Comparison of ENCODE assay signal across 13 cellular contexts in the genomic region with DNA sequence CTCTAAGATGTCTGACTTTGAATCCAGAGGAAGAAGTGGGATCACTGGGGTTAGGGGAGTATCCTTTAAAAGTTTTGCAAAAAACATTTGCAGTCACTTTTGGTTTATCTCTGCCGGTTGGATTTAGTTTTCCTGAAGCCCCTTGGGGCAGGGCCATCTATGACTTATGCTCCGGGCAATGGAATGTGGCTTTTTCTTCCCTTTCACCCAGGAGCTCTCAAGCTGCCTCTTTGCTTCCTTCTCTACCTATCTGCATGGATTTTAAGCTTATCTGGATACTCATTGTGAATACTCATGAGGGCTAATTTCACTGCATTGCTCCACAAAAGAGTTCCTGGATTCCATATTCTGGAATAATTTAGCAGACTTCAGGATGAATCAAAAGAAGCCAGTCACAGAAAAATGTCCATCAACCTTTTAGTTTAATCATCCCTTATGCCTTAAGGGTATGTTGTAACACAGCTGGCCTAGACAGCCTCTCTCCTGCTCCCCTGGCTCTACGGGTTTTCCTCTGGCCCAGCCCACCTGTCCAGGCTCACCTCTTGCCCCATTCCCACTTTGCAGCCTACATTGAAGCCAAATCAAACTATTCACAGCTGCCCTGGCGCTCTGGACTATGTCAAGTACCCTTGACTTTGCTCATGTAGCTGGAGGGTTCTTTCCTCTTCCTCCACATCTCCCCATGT.
DNase-seq lines count a peak whose midpoint lies in the region; ATAC-seq, FAIRE-seq and TF ChIP-seq lines count a peak whose summit lies in the region.
"Had no signal": no experiment of that assay in that cellular context is flagged by ENCODE, and none has a peak within 500 bp of the region (broad histone marks: within the 10 kb centered on the region; RNA-seq: fewer than 3 reads in every experiment).

No MANE protein-coding gene starts in this region.

- peak overlapping the region; percentile 86 for H3K27ac Mint-ChIP-seq in MCF 10A (ENCODE audit: low read depth, unreplicated experiment)
- no peak overlapping the region for H3K27ac Mint-ChIP-seq in naive thymus-derived CD4-positive, alpha-beta T cell
- H3K27ac Mint-ChIP-seq: activated naive CD4-positive, alpha-beta T cell treated with anti-CD3 and anti-CD28 coated beads for 36 hours; T-helper 2 cell treated with Interferon-gamma antibody and Interleukin-4, amounts not matched to agents 5 μg/mL and 100 μg/mL, for 36 hours had no signal

- H2AFZ ChIP-seq in keratinocyte (ENCODE audit: control insufficient read depth, low read length) = no peak overlapping the region

- DNase-seq in MCF 10A (ENCODE audit: unreplicated experiment) (peak; percentile 80), breast epithelium (ENCODE audit: low spot score in 2 of 2) (no peak), keratinocyte (ENCODE audit: low read depth, low spot score) (no peak), upper lobe of right lung (peak; percentile 83), inferior parietal cortex (ENCODE audit: extremely low spot score) (no peak)
- DNase-seq in naive thymus-derived CD4-positive, alpha-beta T cell = no peak
- DNase-seq: activated naive CD4-positive, alpha-beta T cell treated with anti-CD3 and anti-CD28 coated beads for 36 hours; dermis blood vessel endothelial cell; head of caudate nucleus had no signal

- H3K27ac ChIP-seq in breast epithelium (no peak overlapping the region), keratinocyte (ENCODE audit: control insufficient read depth, insufficient read depth, low read length) (no peak overlapping the region), upper lobe of right lung (peak overlapping the region; percentile 30)
- H3K27ac ChIP-seq in naive thymus-derived CD4-positive, alpha-beta T cell (ENCODE audit: low read depth, low read length) = no peak overlapping the region
- H3K27ac ChIP-seq: HL-60 had no signal

- H3K36me3 ChIP-seq in breast epithelium = no peaks in the 10 kb centered on the region
- H3K36me3 ChIP-seq in keratinocyte (ENCODE audit: control insufficient read depth in 2 of 2, extremely low read depth in 1 of 2, insufficient read depth in 2 of 2, low read length in 2 of 2) = no peaks in the 10 kb centered on the region
- H3K36me3 ChIP-seq in upper lobe of right lung = no peaks in the 10 kb centered on the region
- H3K36me3 ChIP-seq in naive thymus-derived CD4-positive, alpha-beta T cell (ENCODE audit: control insufficient read depth in 2 of 3, insufficient read depth in 3 of 3, low read length in 3 of 3) = no peaks in the 10 kb centered on the region

- intact Hi-C loops in MCF 10A (cut with micrococcal nuclease) = loop anchor here (2.0 to 5.0 kb wide), 2 partner anchors 129 to 150 kb away; no protein-coding TSS in a partner anchor
- intact Hi-C loops in breast epithelium (cut with DNase I; ENCODE audit: low total_unique reads) = no loop called here
- intact Hi-C loops in upper lobe of right lung (cut with DNase I) = no loop called here
- intact Hi-C loops in naive thymus-derived CD4-positive, alpha-beta T cell (cut with micrococcal nuclease) = no loop called here

- H3K4me1 ChIP-seq in breast epithelium = no peaks in the 10 kb centered on the region
- H3K4me1 ChIP-seq in keratinocyte (ENCODE audit: control insufficient read depth, extremely low read depth, insufficient read depth, low read length) = peaks cover 14% of the 10 kb centered on the region
- peaks cover 6% of the 10 kb centered on the region for H3K4me1 ChIP-seq in upper lobe of right lung
- H3K4me1 ChIP-seq in naive thymus-derived CD4-positive, alpha-beta T cell (ENCODE audit: control insufficient read depth in 2 of 2, insufficient read depth in 2 of 2, low read length in 2 of 2) = no peaks in the 10 kb centered on the region

- no TSS peak for BruUV-seq in MCF 10A (replicated peaks; lab: Mats Ljungman, UMichigan)

- dilution Hi-C loops in keratinocyte (cut with MboI; ENCODE audit: extremely low pct_ligation_motif_present, low sequenced_read_pairs) = no loop called here

- H3K4me2 ChIP-seq in keratinocyte (ENCODE audit: control insufficient read depth, extremely low read depth, insufficient read depth, low read depth, low read length) = peak overlapping the region; percentile 34

- peak; percentile 13; the same call in 1 of the 3 replicates for ATAC-seq in SK-N-SH treated with all-trans-retinoic acid at 6 μM for 48 hours
- ATAC-seq in upper lobe of right lung = peak; percentile 98
- no peak for ATAC-seq in GM21423 (IDR thresholded peaks at IDR 0.05; ENCODE audit: unreplicated experiment)
- no peak for ATAC-seq in naive thymus-derived CD4-positive, alpha-beta T cell

- H3K4me3 ChIP-seq in breast epithelium (no peak overlapping the region), keratinocyte (ENCODE audit: control insufficient read depth in 2 of 3, extremely low read depth in 1 of 3, insufficient read depth in 2 of 3, low read depth in 1 of 3, low read length in 3 of 3) (no peak overlapping the region), upper lobe of right lung (no peak overlapping the region)
- H3K4me3 ChIP-seq in naive thymus-derived CD4-positive, alpha-beta T cell (ENCODE audit: low read length) = no peak overlapping the region

- peaks cover 30% of the 10 kb centered on the region for H3K4me1 Mint-ChIP-seq in MCF 10A (ENCODE audit: insufficient read depth, unreplicated experiment)
- peaks cover 0 to 2% (median 0%) of the 10 kb centered on the region in 7 donors for H3K4me1 Mint-ChIP-seq in naive thymus-derived CD4-positive, alpha-beta T cell

- H3K4me3 Mint-ChIP-seq in MCF 10A (ENCODE audit: unreplicated experiment) = no peak overlapping the region
- H3K4me3 Mint-ChIP-seq in naive thymus-derived CD4-positive, alpha-beta T cell = no peak overlapping the region
- H3K4me3 Mint-ChIP-seq: activated naive CD4-positive, alpha-beta T cell treated with anti-CD3 and anti-CD28 coated beads for 36 hours; T-helper 2 cell treated with Interferon-gamma antibody and Interleukin-4, amounts not matched to agents 5 μg/mL and 100 μg/mL, for 36 hours had no signal

- no peaks in the 10 kb centered on the region for H3K27me3 Mint-ChIP-seq in MCF 10A (ENCODE audit: insufficient read depth, unreplicated experiment)
- H3K27me3 Mint-ChIP-seq in naive thymus-derived CD4-positive, alpha-beta T cell = peaks cover 0 to 11% (median 5%) of the 10 kb centered on the region in 5 donors

- no peaks in the 10 kb centered on the region for H3K9me3 ChIP-seq in breast epithelium
- no peaks in the 10 kb centered on the region for H3K9me3 ChIP-seq in keratinocyte (ENCODE audit: control insufficient read depth, low read depth, low read length)
- no peaks in the 10 kb centered on the region for H3K9me3 ChIP-seq in upper lobe of right lung
- no peaks in the 10 kb centered on the region for H3K9me3 ChIP-seq in naive thymus-derived CD4-positive, alpha-beta T cell (ENCODE audit: control insufficient read depth in 2 of 3, low read length in 3 of 3)

- H3K9ac ChIP-seq in keratinocyte (ENCODE audit: control insufficient read depth, extremely low read depth, insufficient read depth, low read length) = no peak overlapping the region

- H4K20me1 ChIP-seq in keratinocyte (ENCODE audit: control insufficient read depth, extremely low read depth, insufficient read depth, low read length) = no peaks in the 10 kb centered on the region

- POLR2A ChIA-PET in MCF 10A (lab: Yijun Ruan, JAX) = interaction anchor here (1.0 to 1.3 kb wide), 6 partner anchors 12 to 388 kb away, joined by 3 to 7 read pairs (median 3); no protein-coding TSS in a partner anchor
- POLR2A ChIA-PET in naive thymus-derived CD4-positive, alpha-beta T cell (lab: Charles Lee) = no interaction called here

- no peak for TF ChIP-seq POLR2A in breast epithelium (IDR thresholded peaks at IDR 0.05)

- no peaks in the 10 kb centered on the region for H3K79me2 ChIP-seq in keratinocyte (ENCODE audit: control insufficient read depth, insufficient read depth, low read length)

- TF ChIP-seq CTCF in MCF 10A (IDR thresholded peaks at IDR 0.05; ENCODE audit: unreplicated experiment) = no peak
- no peak for TF ChIP-seq CTCF in breast epithelium (IDR thresholded peaks at IDR 0.05)
- no peak for TF ChIP-seq CTCF in keratinocyte (optimal IDR thresholded peaks at IDR 0.05 in 1 of 3, IDR thresholded peaks at IDR 0.05 in 1 of 3, conservative IDR thresholded peaks at IDR 0.05 in 1 of 3; ENCODE audit: extremely low read depth in 1 of 3, insufficient read depth in 2 of 3, low read length in 3 of 3)
- TF ChIP-seq CTCF in upper lobe of right lung (IDR thresholded peaks at IDR 0.05) = no peak

- no peaks in the 10 kb centered on the region for H3K36me3 Mint-ChIP-seq in MCF 10A (ENCODE audit: insufficient read depth, unreplicated experiment)
- no peaks in the 10 kb centered on the region for H3K36me3 Mint-ChIP-seq in naive thymus-derived CD4-positive, alpha-beta T cell

- FAIRE-seq in keratinocyte (lab: Jason Lieb, UNC) = peak; percentile 69

- H3K9me1 ChIP-seq in keratinocyte (ENCODE audit: control insufficient read depth, extremely low read depth, insufficient read depth, low read length) = no peaks in the 10 kb centered on the region

- H3K27me3 ChIP-seq in breast epithelium (no peaks in the 10 kb centered on the region), keratinocyte (ENCODE audit: control insufficient read depth, extremely low read depth, insufficient read depth, low read length) (no peaks in the 10 kb centered on the region), upper lobe of right lung (no peaks in the 10 kb centered on the region)
- no peaks in the 10 kb centered on the region for H3K27me3 ChIP-seq in naive thymus-derived CD4-positive, alpha-beta T cell (ENCODE audit: control insufficient read depth in 2 of 2, insufficient read depth in 2 of 2, low read length in 2 of 2)

- peaks cover 6% of the 10 kb centered on the region for H3K9me3 Mint-ChIP-seq in MCF 10A (ENCODE audit: unreplicated experiment)
- peaks cover 0 to 10% (median 0%) of the 10 kb centered on the region in 11 donors for H3K9me3 Mint-ChIP-seq in naive thymus-derived CD4-positive, alpha-beta T cell

- CTCF ChIA-PET in MCF 10A (lab: Yijun Ruan, JAX) = interaction anchor here (0.6 kb wide), 1 partner anchor 162 kb away, joined by 4 read pairs; no protein-coding TSS in a partner anchor
- CTCF ChIA-PET in naive thymus-derived CD4-positive, alpha-beta T cell (lab: Charles Lee) = no interaction called here

TF ChIP-seq in SK-N-SH treated with all-trans-retinoic acid at 6 μM for 48 hours, 23 proteins besides CTCF, POLR2A, EP300 and RAD21 (continues in another document):
- TF ChIP-seq, protein P1, sequence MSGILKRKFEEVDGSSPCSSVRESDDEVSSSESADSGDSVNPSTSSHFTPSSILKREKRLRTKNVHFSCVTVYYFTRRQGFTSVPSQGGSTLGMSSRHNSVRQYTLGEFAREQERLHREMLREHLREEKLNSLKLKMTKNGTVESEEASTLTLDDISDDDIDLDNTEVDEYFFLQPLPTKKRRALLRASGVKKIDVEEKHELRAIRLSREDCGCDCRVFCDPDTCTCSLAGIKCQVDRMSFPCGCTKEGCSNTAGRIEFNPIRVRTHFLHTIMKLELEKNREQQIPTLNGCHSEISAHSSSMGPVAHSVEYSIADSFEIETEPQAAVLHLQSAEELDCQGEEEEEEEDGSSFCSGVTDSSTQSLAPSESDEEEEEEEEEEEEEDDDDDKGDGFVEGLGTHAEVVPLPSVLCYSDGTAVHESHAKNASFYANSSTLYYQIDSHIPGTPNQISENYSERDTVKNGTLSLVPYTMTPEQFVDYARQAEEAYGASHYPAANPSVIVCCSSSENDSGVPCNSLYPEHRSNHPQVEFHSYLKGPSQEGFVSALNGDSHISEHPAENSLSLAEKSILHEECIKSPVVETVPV (CRISPR knock-in tag; IDR thresholded peaks at IDR 0.05) = no peak
- TF ChIP-seq RARB (CRISPR knock-in tag; IDR thresholded peaks at IDR 0.05) = no peak

Comparison
In these comparisons a context has a peak if more than half of its experiments do, and no peak if none do; other contexts are left out.
1. DNase-seq: peak in MCF 10A (single experiment) and upper lobe of right lung (single experiment); none in breast epithelium (0 of 2), keratinocyte (single experiment), inferior parietal cortex (single experiment) and naive thymus-derived CD4-positive, alpha-beta T cell (0 of 9).
2. ATAC-seq: peak in SK-N-SH treated with all-trans-retinoic acid at 6 μM for 48 hours (single experiment) and upper lobe of right lung (single experiment); none in GM21423 (single experiment) and naive thymus-derived CD4-positive, alpha-beta T cell (single experiment).